ENCODE assay signal across 8 cellular contexts in the genomic region with DNA sequence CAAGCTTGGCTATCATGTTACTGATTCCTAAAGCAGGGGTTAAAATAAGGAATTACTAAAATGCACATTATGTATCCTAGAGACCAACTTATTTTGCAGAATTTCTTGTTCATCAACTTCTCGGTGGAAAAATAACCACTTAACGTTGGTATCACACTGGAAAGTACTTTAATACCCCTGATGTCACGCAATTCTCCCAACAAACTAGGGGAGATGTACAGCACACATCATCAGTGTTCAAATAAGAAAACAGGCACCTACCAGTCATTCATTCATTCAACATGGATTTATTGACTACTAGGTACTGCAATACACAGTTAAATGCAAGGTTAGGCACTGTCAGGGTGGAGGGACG. TPM values are rescaled to one million over a fixed set of nuclear protein-coding genes. Genes with fewer than 3 reads are reported as not detected.
DNase-seq lines count a peak whose midpoint lies in the region; ATAC-seq and TF ChIP-seq lines count a peak whose summit lies in the region.

No MANE protein-coding gene starts in this region.

- no peaks in the 10 kb centered on the region for H3K9me2 ChIP-seq in OCI-LY7 (ENCODE audit: insufficient read depth, low read length)

- H3K4me2 ChIP-seq in OCI-LY7 (ENCODE audit: low read length), result peak overlapping the region; percentile 95

- no peak overlapping the region for H3K27ac ChIP-seq in CD4-positive, alpha-beta T cell (ENCODE audit: low read depth, low read length)
- H3K27ac ChIP-seq in OCI-LY7 (ENCODE audit: low read depth, low read length, poor library complexity, severe bottlenecking), result peak overlapping the region; percentile 84

- H3K9me3 ChIP-seq in CD4-positive, alpha-beta T cell (ENCODE audit: control insufficient read depth, low read length), result no peaks in the 10 kb centered on the region
- no peaks in the 10 kb centered on the region for H3K9me3 ChIP-seq in OCI-LY7 (ENCODE audit: low read length)

- TF ChIP-seq CTCF in CD4-positive, alpha-beta T cell (IDR thresholded peaks at IDR 0.05), result no peak
- TF ChIP-seq CTCF in OCI-LY7 (conservative IDR thresholded peaks at IDR 0.05; ENCODE audit: low read length) (no peak), epithelial cell of esophagus (IDR thresholded peaks at IDR 0.05; ENCODE audit: insufficient read depth, low read depth, low read length, missing control alignments) (no peak), omental fat pad (IDR thresholded peaks at IDR 0.05) (no peak)

- peak overlapping the region; percentile 92 for H3K4me3 Mint-ChIP-seq in CD4-positive, alpha-beta T cell

- CTCF ChIA-PET in CD4-positive, alpha-beta T cell (lab: Charles Lee), result interaction anchor here (1.2 to 2.1 kb wide), 3 partner anchors 10 to 132 kb away, joined by 7 to 12 read pairs (median 9); no protein-coding TSS in a partner anchor
- CTCF ChIA-PET in OCI-LY7 (lab: Charles Lee; ENCODE audit: unreplicated experiment), result interaction anchor here (0.8 kb wide), 1 partner anchor 33 kb away, joined by 3 read pairs; no protein-coding TSS in a partner anchor

- H3K4me3 ChIP-seq in OCI-LY7 (ENCODE audit: low read depth, low read length, poor library complexity, severe bottlenecking) (peak overlapping the region; percentile 85), epithelial cell of esophagus (ENCODE audit: low read length) (peak overlapping the region; percentile 75)

- POLR2A ChIA-PET in CD4-positive, alpha-beta T cell (lab: Charles Lee), result interaction anchor here (1.2 to 1.7 kb wide), 2 partner anchors 13 to 110 kb away, joined by 6 to 7 read pairs; a partner anchor contains a TSS
- POLR2A ChIA-PET in OCI-LY7 (lab: Charles Lee), result interaction anchor here (0.6 to 2.1 kb wide), 6 partner anchors 10 to 544 kb away, joined by 3 to 8 read pairs (median 4); no protein-coding TSS in a partner anchor

- peak overlapping the region; percentile 74 for H2AFZ ChIP-seq in OCI-LY7 (ENCODE audit: low read length)

- peak overlapping the region; percentile 92 for H3K27ac Mint-ChIP-seq in CD4-positive, alpha-beta T cell

- H3K4me1 Mint-ChIP-seq in CD4-positive, alpha-beta T cell (ENCODE audit: low read depth), result peaks cover 39% of the 10 kb centered on the region

- H3K27me3 Mint-ChIP-seq in CD4-positive, alpha-beta T cell, result no peaks in the 10 kb centered on the region

- no peak for ATAC-seq in CD4-positive, alpha-beta T cell (ENCODE audit: poor library complexity)
- peak; percentile 12 for ATAC-seq in omental fat pad (ENCODE audit: low FRiP score)
- ATAC-seq in HG03280 (IDR thresholded peaks at IDR 0.05; ENCODE audit: unreplicated experiment), result no peak
- no peak for ATAC-seq in GM18868 (IDR thresholded peaks at IDR 0.05; ENCODE audit: unreplicated experiment)

- H3K9me3 Mint-ChIP-seq in CD4-positive, alpha-beta T cell, result no peaks in the 10 kb centered on the region

- H3K4me1 ChIP-seq in OCI-LY7 (ENCODE audit: insufficient read depth, low read length, poor library complexity, severe bottlenecking), result peaks cover 20% of the 10 kb centered on the region

- no TSS peak for BruUV-seq in OCI-LY7 (replicated peaks; lab: Mats Ljungman, UMichigan)

- intact Hi-C loops in CD4-positive, alpha-beta T cell (cut with DNase I, micrococcal nuclease), result loop anchor here in 1 of 2 experiments (1.0 to 5.0 kb wide), 2 partner anchors 109 to 132 kb away; a partner anchor contains a TSS
- intact Hi-C loops in OCI-LY7 (cut with micrococcal nuclease; ENCODE audit: unreplicated experiment), result loop anchor here (2.0 kb wide), 2 partner anchors 14 to 40 kb away; no protein-coding TSS in a partner anchor

- DNase-seq in CD4-positive, alpha-beta T cell, result no peak
- DNase-seq in OCI-LY7 (ENCODE audit: low spot score), result no peak
- DNase-seq in epithelial cell of esophagus (ENCODE audit: low read depth), result no peak
- no peak for DNase-seq in omental fat pad (ENCODE audit: low spot score)
- no peak for DNase-seq in SKM-1 (lab: John Stamatoyannopoulos, UW; ENCODE audit: unreplicated experiment)
- DNase-seq in NCI-H2227 treated with DMSO at 0.1 percent for 48 hours (lab: John Stamatoyannopoulos, UW), result no peak

- peaks cover 46% of the 10 kb centered on the region for H3K36me3 ChIP-seq in OCI-LY7 (ENCODE audit: insufficient read depth, low read length)

- H3K36me3 Mint-ChIP-seq in CD4-positive, alpha-beta T cell (ENCODE audit: low read depth), result peaks cover 54% of the 10 kb centered on the region

- peaks cover 22% of the 10 kb centered on the region for H3K79me2 ChIP-seq in OCI-LY7 (ENCODE audit: insufficient read depth, low read depth, low read length)

- no peaks in the 10 kb centered on the region for H4K20me1 ChIP-seq in OCI-LY7 (ENCODE audit: insufficient read depth, low read length)

- no peaks in the 10 kb centered on the region for H3K27me3 ChIP-seq in CD4-positive, alpha-beta T cell (ENCODE audit: control insufficient read depth, insufficient read depth, low read length)

RNA-seq across cellular contexts. Expression of a gene that starts 0.6 kb away (rescaled TPM):
- 10 to 100 TPM; 77.8 to 83.1 TPM for total RNA-seq in CD4-positive, alpha-beta T cell
- 24.7 and 28.2 TPM in 2 replicates for total RNA-seq in OCI-LY7 (2014; rRNA removed; shearing (Covaris generic))
- total RNA-seq in OCI-LY7 (2022) (44.5 and 44.8 TPM in 2 replicates), omental fat pad (10 to 100 TPM; 21.7 to 43.0 (median 32.2) TPM)

RNA-seq across cellular contexts. Expression of a gene that starts 30.5 kb away (rescaled TPM):
- total RNA-seq in CD4-positive, alpha-beta T cell, result under 1 TPM; 0.20 to 0.25 TPM
- total RNA-seq in OCI-LY7 (2014; rRNA removed; shearing (Covaris generic)), result 0.19 and 0.26 TPM in 2 replicates
- total RNA-seq in OCI-LY7 (2022) (0.63 TPM in 2 replicates), omental fat pad (10 to 100 TPM in 1 of 4 donors, 1 to 10 TPM in 1, under 1 TPM in 2; 0.38 to 81.7 (median 0.82) TPM)

RNA-seq across cellular contexts. Expression of a gene that starts 50.1 kb away (rescaled TPM):
- not detected for total RNA-seq in CD4-positive, alpha-beta T cell
- not detected in 2 replicates for total RNA-seq in OCI-LY7 (2014; rRNA removed; shearing (Covaris generic))
- 2.7 and 2.9 TPM in 2 replicates for total RNA-seq in OCI-LY7 (2022)
- total RNA-seq in omental fat pad, result not detected

RNA-seq across cellular contexts. Expression of a gene that starts 56.6 kb away (rescaled TPM):
- under 1 TPM in 1 of 2 experiments, not detected in 1; 0.56 TPM for total RNA-seq in CD4-positive, alpha-beta T cell
- total RNA-seq in OCI-LY7 (2014; rRNA removed; shearing (Covaris generic)), result 0.25 and 0.59 TPM in 2 replicates
- total RNA-seq in OCI-LY7 (2022) (0.18 and 0.29 TPM in 2 replicates), omental fat pad (under 1 TPM in 1 of 4 donors, not detected in 3; 0.24 TPM)
